ENCODE assay signal across 1 cellular context in the genomic region with DNA sequence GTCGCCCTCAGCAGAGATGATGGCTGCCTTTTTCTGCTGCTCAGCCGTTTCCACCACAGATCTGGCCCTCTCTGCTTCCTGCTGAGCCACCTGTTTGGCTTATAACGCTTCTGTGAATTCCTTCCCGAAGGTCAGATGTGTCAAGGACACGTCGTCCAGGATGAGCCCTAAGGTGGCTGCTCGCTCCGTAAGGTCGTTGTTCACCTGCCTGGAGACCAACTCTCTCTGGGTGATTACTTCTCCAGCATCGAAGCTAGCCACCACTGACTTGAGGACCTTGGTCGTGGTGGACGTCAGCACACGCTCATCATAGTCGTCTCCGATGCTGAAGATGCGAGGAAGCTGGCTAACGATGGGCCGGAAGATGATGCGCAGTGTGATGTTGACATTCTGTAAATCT.
TF ChIP-seq lines count a peak whose summit lies in the region.

No MANE protein-coding gene starts in this region.

TF ChIP-seq in HepG2, 621 proteins besides CTCF, POLR2A, EP300 and RAD21:
- TF ChIP-seq CAMTA2 (CRISPR knock-in tag; IDR thresholded peaks at IDR 0.05; ENCODE audit: borderline replicate concordance) (no peak), THYN1 (CRISPR knock-in tag; IDR thresholded peaks at IDR 0.05; ENCODE audit: borderline replicate concordance, low read depth) (no peak), ZNF205 (CRISPR knock-in tag; IDR thresholded peaks at IDR 0.05) (no peak), SALL2 (CRISPR knock-in tag; IDR thresholded peaks at IDR 0.05) (no peak), HMGA1 (CRISPR knock-in tag; conservative IDR thresholded peaks at IDR 0.05) (no peak), ZNF354B (CRISPR knock-in tag; IDR thresholded peaks at IDR 0.05) (no peak), SIX1 (CRISPR knock-in tag; IDR thresholded peaks at IDR 0.05; ENCODE audit: borderline replicate concordance) (no peak), BORCS8-MEF2B (CRISPR knock-in tag; IDR thresholded peaks at IDR 0.05) (no peak), ELF3 (CRISPR knock-in tag; IDR thresholded peaks at IDR 0.05) (no peak)
- TF ChIP-seq, protein P1, sequence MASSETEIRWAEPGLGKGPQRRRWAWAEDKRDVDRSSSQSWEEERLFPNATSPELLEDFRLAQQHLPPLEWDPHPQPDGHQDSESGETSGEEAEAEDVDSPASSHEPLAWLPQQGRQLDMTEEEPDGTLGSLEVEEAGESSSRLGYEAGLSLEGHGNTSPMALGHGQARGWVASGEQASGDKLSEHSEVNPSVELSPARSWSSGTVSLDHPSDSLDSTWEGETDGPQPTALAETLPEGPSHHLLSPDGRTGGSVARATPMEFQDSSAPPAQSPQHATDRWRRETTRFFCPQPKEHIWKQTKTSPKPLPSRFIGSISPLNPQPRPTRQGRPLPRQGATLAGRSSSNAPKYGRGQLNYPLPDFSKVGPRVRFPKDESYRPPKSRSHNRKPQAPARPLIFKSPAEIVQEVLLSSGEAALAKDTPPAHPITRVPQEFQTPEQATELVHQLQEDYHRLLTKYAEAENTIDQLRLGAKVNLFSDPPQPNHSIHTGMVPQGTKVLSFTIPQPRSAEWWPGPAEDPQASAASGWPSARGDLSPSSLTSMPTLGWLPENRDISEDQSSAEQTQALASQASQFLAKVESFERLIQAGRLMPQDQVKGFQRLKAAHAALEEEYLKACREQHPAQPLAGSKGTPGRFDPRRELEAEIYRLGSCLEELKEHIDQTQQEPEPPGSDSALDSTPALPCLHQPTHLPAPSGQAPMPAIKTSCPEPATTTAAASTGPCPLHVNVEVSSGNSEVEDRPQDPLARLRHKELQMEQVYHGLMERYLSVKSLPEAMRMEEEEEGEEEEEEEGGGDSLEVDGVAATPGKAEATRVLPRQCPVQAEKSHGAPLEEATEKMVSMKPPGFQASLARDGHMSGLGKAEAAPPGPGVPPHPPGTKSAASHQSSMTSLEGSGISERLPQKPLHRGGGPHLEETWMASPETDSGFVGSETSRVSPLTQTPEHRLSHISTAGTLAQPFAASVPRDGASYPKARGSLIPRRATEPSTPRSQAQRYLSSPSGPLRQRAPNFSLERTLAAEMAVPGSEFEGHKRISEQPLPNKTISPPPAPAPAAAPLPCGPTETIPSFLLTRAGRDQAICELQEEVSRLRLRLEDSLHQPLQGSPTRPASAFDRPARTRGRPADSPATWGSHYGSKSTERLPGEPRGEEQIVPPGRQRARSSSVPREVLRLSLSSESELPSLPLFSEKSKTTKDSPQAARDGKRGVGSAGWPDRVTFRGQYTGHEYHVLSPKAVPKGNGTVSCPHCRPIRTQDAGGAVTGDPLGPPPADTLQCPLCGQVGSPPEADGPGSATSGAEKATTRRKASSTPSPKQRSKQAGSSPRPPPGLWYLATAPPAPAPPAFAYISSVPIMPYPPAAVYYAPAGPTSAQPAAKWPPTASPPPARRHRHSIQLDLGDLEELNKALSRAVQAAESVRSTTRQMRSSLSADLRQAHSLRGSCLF (CRISPR knock-in tag; IDR thresholded peaks at IDR 0.05; ENCODE audit: borderline replicate concordance): no peak
- TF ChIP-seq, protein P2, sequence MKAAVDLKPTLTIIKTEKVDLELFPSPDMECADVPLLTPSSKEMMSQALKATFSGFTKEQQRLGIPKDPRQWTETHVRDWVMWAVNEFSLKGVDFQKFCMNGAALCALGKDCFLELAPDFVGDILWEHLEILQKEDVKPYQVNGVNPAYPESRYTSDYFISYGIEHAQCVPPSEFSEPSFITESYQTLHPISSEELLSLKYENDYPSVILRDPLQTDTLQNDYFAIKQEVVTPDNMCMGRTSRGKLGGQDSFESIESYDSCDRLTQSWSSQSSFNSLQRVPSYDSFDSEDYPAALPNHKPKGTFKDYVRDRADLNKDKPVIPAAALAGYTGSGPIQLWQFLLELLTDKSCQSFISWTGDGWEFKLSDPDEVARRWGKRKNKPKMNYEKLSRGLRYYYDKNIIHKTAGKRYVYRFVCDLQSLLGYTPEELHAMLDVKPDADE (CRISPR knock-in tag; IDR thresholded peaks at IDR 0.05): no peak
